8 cellular contexts compared by ENCODE assay signal in the genomic region with DNA sequence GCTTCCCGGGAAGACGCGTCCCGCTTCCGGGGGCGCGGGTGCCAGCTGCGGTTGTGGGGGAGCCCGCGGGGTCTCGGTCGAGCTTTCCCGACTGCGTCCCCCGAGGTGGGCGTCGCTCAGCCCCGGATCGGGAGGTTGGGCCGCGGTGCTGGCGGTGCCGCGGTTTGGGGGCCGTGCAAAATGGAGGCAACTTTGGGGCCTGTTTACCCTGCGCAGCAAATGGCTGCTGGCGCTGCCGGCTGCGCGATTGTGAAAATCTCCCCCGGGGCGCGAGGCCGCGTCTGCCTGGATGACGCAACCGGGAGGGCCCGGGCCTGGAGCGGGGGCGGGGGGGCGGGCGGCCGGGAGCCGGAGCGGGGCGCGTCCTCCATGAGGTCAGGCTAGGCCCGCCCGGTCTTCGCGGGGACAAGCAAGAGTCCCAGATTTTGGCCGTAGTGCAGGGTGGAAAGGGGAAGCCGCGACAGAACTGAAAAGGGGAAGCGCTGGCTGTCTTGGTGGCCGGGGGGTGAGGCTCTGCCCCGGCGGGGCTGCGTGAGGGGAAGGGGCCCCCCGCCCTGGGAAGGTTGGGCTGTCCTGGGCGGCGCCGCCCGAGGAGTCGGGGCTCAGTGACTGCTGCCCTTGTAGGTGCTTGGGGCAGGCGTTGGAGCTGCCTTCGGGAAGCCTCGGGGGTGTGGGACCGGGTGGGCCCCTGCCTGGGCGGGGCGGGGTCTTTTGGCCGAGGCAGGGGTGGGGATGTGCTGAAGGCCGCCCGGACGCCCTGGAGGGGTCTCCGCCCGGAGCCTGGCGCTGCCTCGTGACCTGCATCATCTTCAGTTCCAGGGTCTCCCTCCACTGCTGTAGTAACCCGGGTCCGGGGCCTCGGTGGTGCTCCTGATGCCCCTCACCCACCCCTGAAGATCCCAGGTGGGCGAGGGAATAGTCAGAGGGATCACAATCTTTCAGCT. TPM values are rescaled to one million over a fixed set of nuclear protein-coding genes. Genes with fewer than 3 reads are reported as not detected.
DNase-seq lines count a peak whose midpoint lies in the region; ATAC-seq, FAIRE-seq and TF ChIP-seq lines count a peak whose summit lies in the region.

No MANE protein-coding gene starts in this region.

- no peak for FAIRE-seq in HepG2 (lab: Jason Lieb, UNC)

- peaks cover 37% of the 10 kb centered on the region for H3K36me3 Mint-ChIP-seq in activated CD4-positive, alpha-beta memory T cell treated with anti-CD3 and anti-CD28 coated beads for 36 hours

- peak overlapping the region; percentile 85 for H3K4me2 ChIP-seq in HepG2 (ENCODE audit: low read depth, low read length)

- POLR2A ChIA-PET in GM10248 (lab: Yijun Ruan, JAX) (interaction anchor here (0.7 to 3.4 kb wide), 8 partner anchors 10 to 205 kb away, joined by 3 to 17 read pairs (median 5); a partner anchor contains a TSS), HepG2 (lab: Yijun Ruan, JAX) (interaction anchor here (0.8 to 2.9 kb wide), 7 partner anchors 11 to 122 kb away, joined by 3 to 11 read pairs (median 5); a partner anchor contains a TSS)
- POLR2A ChIA-PET in activated CD4-positive, alpha-beta memory T cell treated with anti-CD3 and anti-CD28 coated beads for 36 hours (lab: Charles Lee) = interaction anchor here (0.7 to 2.5 kb wide), 13 partner anchors 10 to 207 kb away, joined by 3 to 11 read pairs (median 5); a partner anchor contains a TSS

- no peaks in the 10 kb centered on the region for H3K9me3 Mint-ChIP-seq in activated CD4-positive, alpha-beta memory T cell treated with anti-CD3 and anti-CD28 coated beads for 36 hours

- H3K9ac ChIP-seq in HepG2 (ENCODE audit: insufficient read depth, low read depth, low read length) = peak overlapping the region; percentile 96

- TF ChIP-seq RAD21 in HepG2 (CRISPR knock-in tag; IDR thresholded peaks at IDR 0.05) = 0 out of 2 replicates have a peak, but pooled peaks have one; percentile 15

- peak; percentile 81 for DNase-seq in GM10248 (ENCODE audit: extremely low spot score)
- DNase-seq in NCI-H2171 treated with DMSO at 0.1 percent for 48 hours (lab: John Stamatoyannopoulos, UW) = peak; percentile 30
- DNase-seq in activated CD4-positive, alpha-beta memory T cell treated with anti-CD3 and anti-CD28 coated beads for 36 hours = peak; percentile 86
- DNase-seq in dermis blood vessel endothelial cell = peak; percentile 84
- DNase-seq in HepG2 (ENCODE audit: low spot score) = peak; percentile 44
- peak; percentile 80 for DNase-seq in stimulated activated CD4-positive, alpha-beta T cell treated with anti-CD3 and anti-CD28 coated beads, Interleukin-1b, Interleukin-23, amount 100 ng/mL, for 48 hours

- intact Hi-C loops in activated CD4-positive, alpha-beta memory T cell treated with anti-CD3 and anti-CD28 coated beads for 36 hours (cut with micrococcal nuclease) = loop anchor here (5.0 to 10.0 kb wide), 2 partner anchors 121 to 236 kb away; no protein-coding TSS in a partner anchor
- intact Hi-C loops in HepG2 (cut with micrococcal nuclease; ENCODE audit: unreplicated experiment) = loop anchor here (5.0 kb wide), 1 partner anchor 34 kb away; a partner anchor contains a TSS

- H4K20me1 ChIP-seq in HepG2 (ENCODE audit: insufficient read depth, low read length) = peaks cover 56% of the 10 kb centered on the region

- BruUV-seq in HepG2 (replicated peaks; lab: Mats Ljungman, UMichigan) = no TSS peak

- H3K4me3 Mint-ChIP-seq in activated CD4-positive, alpha-beta memory T cell treated with anti-CD3 and anti-CD28 coated beads for 36 hours = peak overlapping the region; percentile 89

- ATAC-seq in HepG2 (peak; percentile 4), GM19395 (IDR thresholded peaks at IDR 0.05; ENCODE audit: unreplicated experiment) (no peak), HG02571 (IDR thresholded peaks at IDR 0.05; ENCODE audit: unreplicated experiment) (no peak)

- H3K36me3 ChIP-seq in HepG2 (replicated peaks in 1 of 2; ENCODE audit: control insufficient read depth in 1 of 2, insufficient read depth in 2 of 2, low read length in 2 of 2) = peaks cover 4 to 17% of the 10 kb centered on the region in 2 experiments; a peak in 4 of 5 replicates

- H3K4me3 ChIP-seq in HepG2 (replicated peaks in 1 of 3; ENCODE audit: insufficient read depth in 1 of 3, low read depth in 2 of 3, low read length in 3 of 3) = peak overlapping the region; percentile 93 to 96 (median 94)

- H2AFZ ChIP-seq in HepG2 (ENCODE audit: low read length) = no peak overlapping the region

- peaks cover 39% of the 10 kb centered on the region for H3K79me2 ChIP-seq in HepG2 (ENCODE audit: insufficient read depth, low read length)

- TF ChIP-seq CTCF in GM10248 (IDR thresholded peaks at IDR 0.05; ENCODE audit: control extremely low read depth, extremely low read depth, low read depth, missing control alignments) (no peak), HepG2 (CRISPR knock-in tag; IDR thresholded peaks at IDR 0.05) (no peak)

- 0% methylated on average over 10 of the region's 83 CpGs for WGBS in HepG2 (ENCODE audit: low lambda C conversion rate)

- H3K27ac Mint-ChIP-seq in activated CD4-positive, alpha-beta memory T cell treated with anti-CD3 and anti-CD28 coated beads for 36 hours = peak overlapping the region; percentile 90

- peak overlapping the region; percentile 87 for H3K27ac ChIP-seq in HepG2 (ENCODE audit: extremely low read length, insufficient read depth, low read length)

- H3K27me3 Mint-ChIP-seq in activated CD4-positive, alpha-beta memory T cell treated with anti-CD3 and anti-CD28 coated beads for 36 hours = no peaks in the 10 kb centered on the region

- 0 out of 4 replicates have a peak, but pooled peaks have one; percentile 2 to 4 for TF ChIP-seq POLR2A in HepG2 (IDR thresholded peaks at IDR 0.05; ENCODE audit: insufficient read depth in 1 of 2, low read depth in 2 of 2, low read length in 2 of 2)

- TF ChIP-seq EP300 in HepG2 (IDR thresholded peaks at IDR 0.05; ENCODE audit: low read depth in 2 of 2, low read length in 2 of 2) (peak in 1 of 2 experiments; percentile 7; a peak in 1 of 4 replicates), HepG2 (CRISPR knock-in tag; IDR thresholded peaks at IDR 0.05; ENCODE audit: borderline replicate concordance) (no peak)

- H3K27me3 ChIP-seq in HepG2 (ENCODE audit: control insufficient read depth in 1 of 2, insufficient read depth in 2 of 2, low read length in 2 of 2) = no peaks in the 10 kb centered on the region; a peak in 1 of 5 replicates

- in situ Hi-C loops in HepG2 (cut with HindIII; ENCODE audit: extremely low pct_ligation_motif_present, low pct_unique_long_range_greater_than_20kb) = no loop called here

- peaks cover 39% of the 10 kb centered on the region for H3K4me1 Mint-ChIP-seq in activated CD4-positive, alpha-beta memory T cell treated with anti-CD3 and anti-CD28 coated beads for 36 hours (ENCODE audit: low read depth)

- H3K4me1 ChIP-seq in HepG2 (ENCODE audit: insufficient read depth, low read length) = peaks cover 54% of the 10 kb centered on the region

- no peaks in the 10 kb centered on the region for H3K9me3 ChIP-seq in HepG2 (ENCODE audit: low read length)

- CTCF ChIA-PET in GM10248 (lab: Yijun Ruan, JAX) = interaction anchor here (1.5 to 6.2 kb wide), 4 partner anchors 9 to 116 kb away, joined by 4 to 37 read pairs (median 14); no protein-coding TSS in a partner anchor
- CTCF ChIA-PET in activated CD4-positive, alpha-beta memory T cell treated with anti-CD3 and anti-CD28 coated beads for 36 hours (lab: Charles Lee) = interaction anchor here (0.7 to 4.6 kb wide), 6 partner anchors 9 to 185 kb away, joined by 3 to 33 read pairs (median 3); no protein-coding TSS in a partner anchor
- CTCF ChIA-PET in HepG2 (lab: Yijun Ruan, JAX; ENCODE audit: low intra/inter-chr PET ratio, low total read pairs) = no interaction called here

RNA-seq across cellular contexts. Expression of a gene that starts 11.1 kb away (rescaled TPM):
- not detected for total RNA-seq in activated CD4-positive, alpha-beta memory T cell treated with anti-CD3 and anti-CD28 coated beads for 36 hours
- 0.17 and 0.19 TPM in 2 replicates for total RNA-seq in dermis blood vessel endothelial cell
- total RNA-seq in HepG2 (2016; rRNA removed; fragmentation: Illumina TruSeq; extraction: Trizol) = not detected in 2 replicates
- total RNA-seq in HepG2 (2016; cell fraction: cytosol; rRNA removed; fragmentation: Illumina TruSeq; extraction: Trizol; ENCODE audit: low read depth) = not detected in 2 replicates
- total RNA-seq in HepG2 (2016; cell fraction: insoluble cytoplasmic fraction; rRNA removed; fragmentation: Illumina TruSeq; extraction: Trizol) = not detected in 2 replicates
- total RNA-seq in HepG2 (2016; cell fraction: membrane; rRNA removed; fragmentation: Illumina TruSeq; extraction: Trizol) = not detected in 2 replicates
- not detected in 2 replicates for total RNA-seq in HepG2 (2016; cell fraction: nucleus; rRNA removed; fragmentation: Illumina TruSeq; extraction: Trizol)
- polyA plus RNA-seq in HepG2 (2011; rRNA removed) = not detected in 2 replicates
- polyA plus RNA-seq in HepG2 (2011; cell fraction: cytosol; rRNA removed) = not detected in 2 replicates
- not detected in 2 replicates for polyA plus RNA-seq in HepG2 (2011; cell fraction: nucleus; rRNA removed)
- not detected in 2 replicates for polyA plus RNA-seq in HepG2 (2012)
- not detected in 2 replicates for polyA plus RNA-seq in HepG2 (2016; cell fraction: cytosol; fragmentation: Illumina TruSeq; extraction: Trizol; ENCODE audit: low read depth)
- not detected in 2 replicates for polyA plus RNA-seq in HepG2 (2016; cell fraction: insoluble cytoplasmic fraction; fragmentation: Illumina TruSeq; extraction: Trizol; ENCODE audit: low read depth)
- not detected in 2 replicates for polyA plus RNA-seq in HepG2 (2016; cell fraction: membrane; fragmentation: Illumina TruSeq; extraction: Trizol; ENCODE audit: low read depth)
- not detected in 2 replicates for polyA plus RNA-seq in HepG2 (2016; cell fraction: nucleus; fragmentation: Illumina TruSeq; extraction: Trizol; ENCODE audit: insufficient read depth, low read depth)
- polyA minus RNA-seq in HepG2 (2011; rRNA and poly(A)+ RNA removed; ENCODE audit: low replicate concordance) = not detected in 2 replicates
- polyA minus RNA-seq in HepG2 (2011; cell fraction: cytosol; rRNA and poly(A)+ RNA removed) = not detected in 2 replicates
- not detected in 2 replicates for polyA minus RNA-seq in HepG2 (2011; cell fraction: nucleus; rRNA and poly(A)+ RNA removed)

RNA-seq across cellular contexts. Expression of a gene that starts 14.6 kb away (rescaled TPM):
- total RNA-seq in activated CD4-positive, alpha-beta memory T cell treated with anti-CD3 and anti-CD28 coated beads for 36 hours = 1 to 10 TPM in 1 of 2 experiments, under 1 TPM in 1; 0.56 to 1.2 TPM
- total RNA-seq in dermis blood vessel endothelial cell (0.17 TPM in 1 of 2 replicates, not detected in the other), HepG2 (2016; rRNA removed; fragmentation: Illumina TruSeq; extraction: Trizol) (0.38 and 0.73 TPM in 2 replicates)
- 1.1 TPM in 2 replicates for total RNA-seq in HepG2 (2016; cell fraction: cytosol; rRNA removed; fragmentation: Illumina TruSeq; extraction: Trizol; ENCODE audit: low read depth)
- 0.54 and 0.56 TPM in 2 replicates for total RNA-seq in HepG2 (2016; cell fraction: insoluble cytoplasmic fraction; rRNA removed; fragmentation: Illumina TruSeq; extraction: Trizol)
- 0.96 and 1.2 TPM in 2 replicates for total RNA-seq in HepG2 (2016; cell fraction: membrane; rRNA removed; fragmentation: Illumina TruSeq; extraction: Trizol)
- total RNA-seq in HepG2 (2016; cell fraction: nucleus; rRNA removed; fragmentation: Illumina TruSeq; extraction: Trizol) = 0.40 and 0.69 TPM in 2 replicates
- 0.16 and 0.39 TPM in 2 replicates for polyA plus RNA-seq in HepG2 (2011; rRNA removed)
- polyA plus RNA-seq in HepG2 (2011; cell fraction: cytosol; rRNA removed) = 0.27 and 0.36 TPM in 2 replicates
- polyA plus RNA-seq in HepG2 (2011; cell fraction: nucleus; rRNA removed) = 0.29 TPM in 1 of 2 replicates, not detected in the other
- polyA plus RNA-seq in HepG2 (2012) = 0.41 and 0.44 TPM in 2 replicates
- polyA plus RNA-seq in HepG2 (2016; cell fraction: cytosol; fragmentation: Illumina TruSeq; extraction: Trizol; ENCODE audit: low read depth) = 0.88 and 1.2 TPM in 2 replicates
- 0.73 and 0.80 TPM in 2 replicates for polyA plus RNA-seq in HepG2 (2016; cell fraction: insoluble cytoplasmic fraction; fragmentation: Illumina TruSeq; extraction: Trizol; ENCODE audit: low read depth)
- 0.84 and 1.0 TPM in 2 replicates for polyA plus RNA-seq in HepG2 (2016; cell fraction: membrane; fragmentation: Illumina TruSeq; extraction: Trizol; ENCODE audit: low read depth)
- polyA plus RNA-seq in HepG2 (2016; cell fraction: nucleus; fragmentation: Illumina TruSeq; extraction: Trizol; ENCODE audit: insufficient read depth, low read depth) = 0.57 and 0.95 TPM in 2 replicates
- not detected in 2 replicates for polyA minus RNA-seq in HepG2 (2011; rRNA and poly(A)+ RNA removed; ENCODE audit: low replicate concordance)
- polyA minus RNA-seq in HepG2 (2011; cell fraction: cytosol; rRNA and poly(A)+ RNA removed) = not detected in 2 replicates
- polyA minus RNA-seq in HepG2 (2011; cell fraction: nucleus; rRNA and poly(A)+ RNA removed) = not detected in 2 replicates

RNA-seq across cellular contexts. Expression of a gene that starts 21.7 kb away (rescaled TPM):
- 1 to 10 TPM; 2.8 to 3.4 TPM for total RNA-seq in activated CD4-positive, alpha-beta memory T cell treated with anti-CD3 and anti-CD28 coated beads for 36 hours
- total RNA-seq in dermis blood vessel endothelial cell (1.3 and 1.5 TPM in 2 replicates), HepG2 (2016; rRNA removed; fragmentation: Illumina TruSeq; extraction: Trizol) (0.18 TPM in 1 of 2 replicates, not detected in the other)
- total RNA-seq in HepG2 (2016; cell fraction: cytosol; rRNA removed; fragmentation: Illumina TruSeq; extraction: Trizol; ENCODE audit: low read depth) = not detected in 2 replicates
- not detected in 2 replicates for total RNA-seq in HepG2 (2016; cell fraction: insoluble cytoplasmic fraction; rRNA removed; fragmentation: Illumina TruSeq; extraction: Trizol)
- 0.09 TPM in 1 of 2 replicates, not detected in the other for total RNA-seq in HepG2 (2016; cell fraction: membrane; rRNA removed; fragmentation: Illumina TruSeq; extraction: Trizol)
- not detected in 2 replicates for total RNA-seq in HepG2 (2016; cell fraction: nucleus; rRNA removed; fragmentation: Illumina TruSeq; extraction: Trizol)
- polyA plus RNA-seq in HepG2 (2011; rRNA removed) = 0.03 and 0.04 TPM in 2 replicates
- 0.05 TPM in 1 of 2 replicates, not detected in the other for polyA plus RNA-seq in HepG2 (2011; cell fraction: cytosol; rRNA removed)
- polyA plus RNA-seq in HepG2 (2011; cell fraction: nucleus; rRNA removed) = 1.2 and 2.0 TPM in 2 replicates
- polyA plus RNA-seq in HepG2 (2012) = 0.08 TPM in 1 of 2 replicates, not detected in the other
- 0.06 TPM in 1 of 2 replicates, not detected in the other for polyA plus RNA-seq in HepG2 (2016; cell fraction: cytosol; fragmentation: Illumina TruSeq; extraction: Trizol; ENCODE audit: low read depth)
- not detected in 2 replicates for polyA plus RNA-seq in HepG2 (2016; cell fraction: insoluble cytoplasmic fraction; fragmentation: Illumina TruSeq; extraction: Trizol; ENCODE audit: low read depth)
- not detected in 2 replicates for polyA plus RNA-seq in HepG2 (2016; cell fraction: membrane; fragmentation: Illumina TruSeq; extraction: Trizol; ENCODE audit: low read depth)
- polyA plus RNA-seq in HepG2 (2016; cell fraction: nucleus; fragmentation: Illumina TruSeq; extraction: Trizol; ENCODE audit: insufficient read depth, low read depth) = 0.51 TPM in 2 replicates
- 0.48 and 1.0 TPM in 2 replicates for polyA minus RNA-seq in HepG2 (2011; rRNA and poly(A)+ RNA removed; ENCODE audit: low replicate concordance)
- polyA minus RNA-seq in HepG2 (2011; cell fraction: cytosol; rRNA and poly(A)+ RNA removed) = not detected in 2 replicates
- 0.62 TPM in 1 of 2 replicates, not detected in the other for polyA minus RNA-seq in HepG2 (2011; cell fraction: nucleus; rRNA and poly(A)+ RNA removed)

RNA-seq across cellular contexts. Expression of a gene that starts 34.2 kb away (rescaled TPM):
- 100 to 1,000 TPM; 123 to 134 TPM for total RNA-seq in activated CD4-positive, alpha-beta memory T cell treated with anti-CD3 and anti-CD28 coated beads for 36 hours
- total RNA-seq in dermis blood vessel endothelial cell = 43.4 and 93.6 TPM in 2 replicates
- 8.8 and 10.1 TPM in 2 replicates for total RNA-seq in HepG2 (2016; rRNA removed; fragmentation: Illumina TruSeq; extraction: Trizol)
- total RNA-seq in HepG2 (2016; cell fraction: cytosol; rRNA removed; fragmentation: Illumina TruSeq; extraction: Trizol; ENCODE audit: low read depth) = 11.7 and 13.9 TPM in 2 replicates
- total RNA-seq in HepG2 (2016; cell fraction: insoluble cytoplasmic fraction; rRNA removed; fragmentation: Illumina TruSeq; extraction: Trizol) = 8.6 and 13.2 TPM in 2 replicates
- total RNA-seq in HepG2 (2016; cell fraction: membrane; rRNA removed; fragmentation: Illumina TruSeq; extraction: Trizol) = 13.1 and 15.2 TPM in 2 replicates
- 16.1 and 17.8 TPM in 2 replicates for total RNA-seq in HepG2 (2016; cell fraction: nucleus; rRNA removed; fragmentation: Illumina TruSeq; extraction: Trizol)
- polyA plus RNA-seq in HepG2 (2011; rRNA removed) = 7.9 and 8.6 TPM in 2 replicates
- 6.1 and 7.3 TPM in 2 replicates for polyA plus RNA-seq in HepG2 (2011; cell fraction: cytosol; rRNA removed)
- polyA plus RNA-seq in HepG2 (2011; cell fraction: nucleus; rRNA removed) = 34.7 and 47.7 TPM in 2 replicates
- 34.0 and 34.2 TPM in 2 replicates for polyA plus RNA-seq in HepG2 (2012)
- 12.1 and 13.8 TPM in 2 replicates for polyA plus RNA-seq in HepG2 (2016; cell fraction: cytosol; fragmentation: Illumina TruSeq; extraction: Trizol; ENCODE audit: low read depth)
- polyA plus RNA-seq in HepG2 (2016; cell fraction: insoluble cytoplasmic fraction; fragmentation: Illumina TruSeq; extraction: Trizol; ENCODE audit: low read depth) = 18.7 and 31.5 TPM in 2 replicates
- polyA plus RNA-seq in HepG2 (2016; cell fraction: membrane; fragmentation: Illumina TruSeq; extraction: Trizol; ENCODE audit: low read depth) = 17.7 and 21.0 TPM in 2 replicates
- polyA plus RNA-seq in HepG2 (2016; cell fraction: nucleus; fragmentation: Illumina TruSeq; extraction: Trizol; ENCODE audit: insufficient read depth, low read depth) = 46.1 and 47.0 TPM in 2 replicates
- polyA minus RNA-seq in HepG2 (2011; rRNA and poly(A)+ RNA removed; ENCODE audit: low replicate concordance) = 20.0 and 24.2 TPM in 2 replicates
- polyA minus RNA-seq in HepG2 (2011; cell fraction: cytosol; rRNA and poly(A)+ RNA removed) = 16.0 and 20.6 TPM in 2 replicates
- polyA minus RNA-seq in HepG2 (2011; cell fraction: nucleus; rRNA and poly(A)+ RNA removed) = 34.1 and 34.2 TPM in 2 replicates

RNA-seq across cellular contexts. Expression of a gene that starts 34.7 kb away (rescaled TPM):
- total RNA-seq in activated CD4-positive, alpha-beta memory T cell treated with anti-CD3 and anti-CD28 coated beads for 36 hours = 10 to 100 TPM; 60.8 to 64.0 TPM
- 64.0 and 84.9 TPM in 2 replicates for total RNA-seq in dermis blood vessel endothelial cell
- 108 and 130 TPM in 2 replicates for total RNA-seq in HepG2 (2016; rRNA removed; fragmentation: Illumina TruSeq; extraction: Trizol)
- total RNA-seq in HepG2 (2016; cell fraction: cytosol; rRNA removed; fragmentation: Illumina TruSeq; extraction: Trizol; ENCODE audit: low read depth) = 129 and 146 TPM in 2 replicates
- 99.2 and 143 TPM in 2 replicates for total RNA-seq in HepG2 (2016; cell fraction: insoluble cytoplasmic fraction; rRNA removed; fragmentation: Illumina TruSeq; extraction: Trizol)
- 198 and 217 TPM in 2 replicates for total RNA-seq in HepG2 (2016; cell fraction: membrane; rRNA removed; fragmentation: Illumina TruSeq; extraction: Trizol)
- total RNA-seq in HepG2 (2016; cell fraction: nucleus; rRNA removed; fragmentation: Illumina TruSeq; extraction: Trizol) = 72.7 and 85.2 TPM in 2 replicates
- 70.5 and 89.7 TPM in 2 replicates for polyA plus RNA-seq in HepG2 (2011; rRNA removed)
- polyA plus RNA-seq in HepG2 (2011; cell fraction: cytosol; rRNA removed) = 94.0 and 125 TPM in 2 replicates
- polyA plus RNA-seq in HepG2 (2011; cell fraction: nucleus; rRNA removed) = 130 and 144 TPM in 2 replicates
- 41.8 and 57.9 TPM in 2 replicates for polyA plus RNA-seq in HepG2 (2012)
- 147 and 176 TPM in 2 replicates for polyA plus RNA-seq in HepG2 (2016; cell fraction: cytosol; fragmentation: Illumina TruSeq; extraction: Trizol; ENCODE audit: low read depth)
- 97.4 and 103 TPM in 2 replicates for polyA plus RNA-seq in HepG2 (2016; cell fraction: insoluble cytoplasmic fraction; fragmentation: Illumina TruSeq; extraction: Trizol; ENCODE audit: low read depth)
- polyA plus RNA-seq in HepG2 (2016; cell fraction: membrane; fragmentation: Illumina TruSeq; extraction: Trizol; ENCODE audit: low read depth) = 170 and 175 TPM in 2 replicates
- 156 and 163 TPM in 2 replicates for polyA plus RNA-seq in HepG2 (2016; cell fraction: nucleus; fragmentation: Illumina TruSeq; extraction: Trizol; ENCODE audit: insufficient read depth, low read depth)
- 33.4 and 58.0 TPM in 2 replicates for polyA minus RNA-seq in HepG2 (2011; rRNA and poly(A)+ RNA removed; ENCODE audit: low replicate concordance)
- 18.1 and 22.7 TPM in 2 replicates for polyA minus RNA-seq in HepG2 (2011; cell fraction: cytosol; rRNA and poly(A)+ RNA removed)
- polyA minus RNA-seq in HepG2 (2011; cell fraction: nucleus; rRNA and poly(A)+ RNA removed) = 23.2 and 28.0 TPM in 2 replicates

Comparison
In these comparisons a context has a peak if more than half of its experiments do, and no peak if none do; other contexts are left out.
1. DNase-seq: peak in every context shown above with its lines; median percentile 86 in activated CD4-positive, alpha-beta memory T cell treated with anti-CD3 and anti-CD28 coated beads for 36 hours; 84 in dermis blood vessel endothelial cell; 81 in GM10248; 80 in stimulated activated CD4-positive, alpha-beta T cell treated with anti-CD3 and anti-CD28 coated beads, Interleukin-1b, Interleukin-23, amount 100 ng/mL, for 48 hours; 44 in HepG2; 30 in NCI-H2171 treated with DMSO at 0.1 percent for 48 hours.